Comparison of ENCODE assay signal across 19 cellular contexts in genomic region chr14:65268594-65268993, GRCh38.
DNase-seq lines count a peak whose midpoint lies in the region; ATAC-seq, FAIRE-seq and TF ChIP-seq lines count a peak whose summit lies in the region.
"Had no signal": no experiment of that assay in that cellular context is flagged by ENCODE, and none has a peak within 500 bp of the region (broad histone marks: within the 10 kb centered on the region; RNA-seq: fewer than 3 reads in every experiment).

No MANE protein-coding gene starts in this region.

- TF ChIP-seq RAD21 in HepG2 (CRISPR knock-in tag; IDR thresholded peaks at IDR 0.05) = no peak

- no peak for TF ChIP-seq POLR2A in HepG2 (IDR thresholded peaks at IDR 0.05; ENCODE audit: insufficient read depth in 1 of 2, low read depth in 2 of 2, low read length in 2 of 2)
- no peak for TF ChIP-seq POLR2A in right lobe of liver (IDR thresholded peaks at IDR 0.05)

- FAIRE-seq in HepG2 (lab: Jason Lieb, UNC) = no peak
- FAIRE-seq: GM19239, H54 had no signal

- WGBS in HepG2 (ENCODE audit: low lambda C conversion rate) = 41% methylated on average over 5 of the region's 5 CpGs
- WGBS in right lobe of liver (ENCODE audit: insufficient coverage, low coverage, low lambda C conversion rate, missing lambda C conversion rate) = 48% methylated on average over 5 of the region's 5 CpGs

- DNase-seq in HepG2 (ENCODE audit: low spot score) (no peak), right lobe of liver (no peak), MV-4-11 (lab: John Stamatoyannopoulos, UW) (peak; percentile 42), activated B cell treated with CpG ODN at 0.5 μM for 24 hours (no peak), neural progenitor cell (ENCODE audit: low spot score) (no peak), HFFc6 (no peak), HUDEP-2 (lab: John Stamatoyannopoulos, UW; ENCODE audit: unreplicated experiment in 76 of 76) (no peak)
- DNase-seq: ACHN; AML-193; Caco-2; DMS153; EL; NCI-H1092; NCI-H1694; NCI-H526 treated with DMSO at 0.1 percent for 48 hours; NK-92 treated with Interleukin-12 subunit alpha and Interleukin-12 subunit beta, amount 100 ng/mL, for 24 hours had no signal

- H3K27me3 Mint-ChIP-seq in activated B cell treated with CpG ODN at 0.5 μM for 24 hours (no peaks in the 10 kb centered on the region), neural progenitor cell (ENCODE audit: insufficient read depth, low read depth) (no peaks in the 10 kb centered on the region), HFFc6 (ENCODE audit: insufficient read depth) (peaks cover 6% of the 10 kb centered on the region)

- H3K9me3 ChIP-seq in HepG2 (ENCODE audit: low read length) = no peaks in the 10 kb centered on the region
- no peaks in the 10 kb centered on the region for H3K9me3 ChIP-seq in right lobe of liver
- H3K9me3 ChIP-seq in neural progenitor cell (ENCODE audit: low read depth) = no peaks in the 10 kb centered on the region
- H3K9me3 ChIP-seq: Caco-2 had no signal

- H3K27me3 ChIP-seq in HepG2 (ENCODE audit: control insufficient read depth in 1 of 2, insufficient read depth in 2 of 2, low read length in 2 of 2) = no peaks in the 10 kb centered on the region; a peak in 1 of 5 replicates
- no peaks in the 10 kb centered on the region for H3K27me3 ChIP-seq in right lobe of liver
- peaks cover 1% of the 10 kb centered on the region for H3K27me3 ChIP-seq in neural progenitor cell

- H3K79me2 ChIP-seq in HepG2 (ENCODE audit: insufficient read depth, low read length) (no peaks in the 10 kb centered on the region), neural progenitor cell (ENCODE audit: low read depth) (no peaks in the 10 kb centered on the region)

- H3K4me3 Mint-ChIP-seq in activated B cell treated with CpG ODN at 0.5 μM for 24 hours = no peak overlapping the region
- no peak overlapping the region for H3K4me3 Mint-ChIP-seq in neural progenitor cell
- H3K4me3 Mint-ChIP-seq in HFFc6 = no peak overlapping the region
- H3K4me3 Mint-ChIP-seq: T-helper 1 cell treated with Interleukin-12 subunit alpha and Interleukin-12 subunit beta and Interleukin-4 antibody, amounts not matched to agents 30 μg/mL and 1 μg/mL, for 36 hours had no signal

- H3K27ac Mint-ChIP-seq in activated B cell treated with CpG ODN at 0.5 μM for 24 hours = peak overlapping the region; percentile 41
- no peak overlapping the region for H3K27ac Mint-ChIP-seq in neural progenitor cell
- no peak overlapping the region for H3K27ac Mint-ChIP-seq in HFFc6
- H3K27ac Mint-ChIP-seq: T-helper 1 cell treated with Interleukin-12 subunit alpha and Interleukin-12 subunit beta and Interleukin-4 antibody, amounts not matched to agents 30 μg/mL and 1 μg/mL, for 36 hours had no signal

- ATAC-seq in HepG2 = no peak
- no peak for ATAC-seq in right lobe of liver
- no peak for ATAC-seq in activated B cell treated with CpG ODN at 0.5 μM for 24 hours (ENCODE audit: low read depth)

- H3K9ac ChIP-seq in HepG2 (ENCODE audit: insufficient read depth, low read depth, low read length) (no peak overlapping the region), neural progenitor cell (no peak overlapping the region)

- H3K9me3 Mint-ChIP-seq in activated B cell treated with CpG ODN at 0.5 μM for 24 hours (no peaks in the 10 kb centered on the region), neural progenitor cell (no peaks in the 10 kb centered on the region), HFFc6 (no peaks in the 10 kb centered on the region)
- H3K9me3 Mint-ChIP-seq: T-helper 1 cell treated with Interleukin-12 subunit alpha and Interleukin-12 subunit beta and Interleukin-4 antibody, amounts not matched to agents 30 μg/mL and 1 μg/mL, for 36 hours had no signal

- no peaks in the 10 kb centered on the region for H3F3A ChIP-seq in neural progenitor cell (ENCODE audit: low read depth)

- H3K36me3 ChIP-seq in HepG2 (replicated peaks in 1 of 2; ENCODE audit: control insufficient read depth in 1 of 2, insufficient read depth in 2 of 2, low read length in 2 of 2) = no peaks in the 10 kb centered on the region
- no peaks in the 10 kb centered on the region for H3K36me3 ChIP-seq in right lobe of liver
- no peaks in the 10 kb centered on the region for H3K36me3 ChIP-seq in neural progenitor cell

- CTCF ChIA-PET in HepG2 (lab: Yijun Ruan, JAX; ENCODE audit: low intra/inter-chr PET ratio, low total read pairs) = no interaction called here
- CTCF ChIA-PET in activated B cell treated with CpG ODN at 0.5 μM for 24 hours (lab: Charles Lee) = no interaction called here

- H3K4me3 ChIP-seq in HepG2 (replicated peaks in 1 of 3; ENCODE audit: insufficient read depth in 1 of 3, low read depth in 2 of 3, low read length in 3 of 3) = no peak overlapping the region
- no peak overlapping the region for H3K4me3 ChIP-seq in right lobe of liver
- no peak overlapping the region for H3K4me3 ChIP-seq in neural progenitor cell

- no peaks in the 10 kb centered on the region for H4K20me1 ChIP-seq in HepG2 (ENCODE audit: insufficient read depth, low read length)
- H4K20me1 ChIP-seq in neural progenitor cell (ENCODE audit: low read depth) = no peaks in the 10 kb centered on the region

- no peak for TF ChIP-seq CTCF in HepG2 (CRISPR knock-in tag; IDR thresholded peaks at IDR 0.05)
- no peak for TF ChIP-seq CTCF in right lobe of liver (IDR thresholded peaks at IDR 0.05)
- no peak for TF ChIP-seq CTCF in activated B cell treated with CpG ODN at 0.5 μM for 24 hours (IDR thresholded peaks at IDR 0.05)
- no peak for TF ChIP-seq CTCF in neural progenitor cell (IDR thresholded peaks at IDR 0.05)
- TF ChIP-seq CTCF in HFFc6 (IDR thresholded peaks at IDR 0.05) = no peak

- H3K36me3 Mint-ChIP-seq in activated B cell treated with CpG ODN at 0.5 μM for 24 hours (ENCODE audit: low read depth) (peaks cover 4% of the 10 kb centered on the region), neural progenitor cell (no peaks in the 10 kb centered on the region), HFFc6 (ENCODE audit: low read depth) (no peaks in the 10 kb centered on the region)

- no peak overlapping the region for H2AFZ ChIP-seq in HepG2 (ENCODE audit: low read length)
- H2AFZ ChIP-seq in neural progenitor cell (replicated peaks) = no peak overlapping the region

- TF ChIP-seq EP300 in HepG2 (IDR thresholded peaks at IDR 0.05; ENCODE audit: low read depth in 2 of 2, low read length in 2 of 2) (no peak), HepG2 (CRISPR knock-in tag; IDR thresholded peaks at IDR 0.05; ENCODE audit: borderline replicate concordance) (no peak)

- POLR2A ChIA-PET in HepG2 (lab: Yijun Ruan, JAX) (interaction anchor here (1.1 to 1.6 kb wide), 3 partner anchors 10 to 38 kb away, joined by 3 to 4 read pairs (median 3); no protein-coding TSS in a partner anchor), activated B cell treated with CpG ODN at 0.5 μM for 24 hours (lab: Charles Lee) (interaction anchor here (0.7 kb wide), 1 partner anchor 42 kb away, joined by 3 read pairs; no protein-coding TSS in a partner anchor)

- in situ Hi-C loops in HepG2 (cut with HindIII; ENCODE audit: extremely low pct_ligation_motif_present, low pct_unique_long_range_greater_than_20kb) = no loop called here

- H3K27ac ChIP-seq in HepG2 (ENCODE audit: extremely low read length, insufficient read depth, low read length) (no peak overlapping the region), right lobe of liver (no peak overlapping the region), neural progenitor cell (no peak overlapping the region)

- no TSS peak for BruUV-seq in HepG2 (replicated peaks; lab: Mats Ljungman, UMichigan)

- 0 out of 2 replicates have a peak overlapping the region, but pooled peaks have one; percentile 14 for H3K4me2 ChIP-seq in HepG2 (ENCODE audit: low read depth, low read length)
- H3K4me2 ChIP-seq in neural progenitor cell = no peak overlapping the region

- H3K4me1 ChIP-seq in HepG2 (ENCODE audit: insufficient read depth, low read length) = peaks cover 22% of the 10 kb centered on the region
- H3K4me1 ChIP-seq in right lobe of liver = no peaks in the 10 kb centered on the region
- no peaks in the 10 kb centered on the region for H3K4me1 ChIP-seq in neural progenitor cell

- intact Hi-C loops in HepG2 (cut with micrococcal nuclease; ENCODE audit: unreplicated experiment) = no loop called here
- intact Hi-C loops in right lobe of liver (cut with DNase I) = no loop called here
- intact Hi-C loops in activated B cell treated with CpG ODN at 0.5 μM for 24 hours (cut with micrococcal nuclease) = no loop called here

- H3K4me1 Mint-ChIP-seq in activated B cell treated with CpG ODN at 0.5 μM for 24 hours (peaks cover 20% of the 10 kb centered on the region), neural progenitor cell (no peaks in the 10 kb centered on the region), HFFc6 (ENCODE audit: low read depth) (peaks cover 2% of the 10 kb centered on the region)

TF ChIP-seq in HepG2, 621 proteins besides CTCF, POLR2A, EP300 and RAD21 (continues in another document):
- TF ChIP-seq SOX6 (IDR thresholded peaks at IDR 0.05) (no peak), SOX6 (CRISPR knock-in tag; IDR thresholded peaks at IDR 0.05) (0 out of 2 replicates have a peak, but pooled peaks have one; percentile 16), TBX2 (CRISPR knock-in tag; IDR thresholded peaks at IDR 0.05; ENCODE audit: borderline replicate concordance) (no peak), SRSF1 (optimal IDR thresholded peaks at IDR 0.05; ENCODE audit: low read depth, low read length) (no peak), PHF21A (CRISPR knock-in tag; IDR thresholded peaks at IDR 0.05) (no peak), ZNF607 (CRISPR knock-in tag; IDR thresholded peaks at IDR 0.05; ENCODE audit: borderline replicate concordance) (no peak), FOXA3 (CRISPR knock-in tag; IDR thresholded peaks at IDR 0.05) (no peak), GATAD2A (CRISPR knock-in tag; IDR thresholded peaks at IDR 0.05) (peak; percentile 58), ATF7-NPFF (CRISPR knock-in tag; IDR thresholded peaks at IDR 0.05; ENCODE audit: low read depth) (no peak), ETV5 (CRISPR knock-in tag; IDR thresholded peaks at IDR 0.05; ENCODE audit: borderline replicate concordance) (peak; percentile 30; the same call in 1 of the 2 replicates), SETDB1 (CRISPR knock-in tag; IDR thresholded peaks at IDR 0.05; ENCODE audit: borderline replicate concordance) (no peak)
